ENCODE assay signal across 10 cellular contexts in the genomic region with DNA sequence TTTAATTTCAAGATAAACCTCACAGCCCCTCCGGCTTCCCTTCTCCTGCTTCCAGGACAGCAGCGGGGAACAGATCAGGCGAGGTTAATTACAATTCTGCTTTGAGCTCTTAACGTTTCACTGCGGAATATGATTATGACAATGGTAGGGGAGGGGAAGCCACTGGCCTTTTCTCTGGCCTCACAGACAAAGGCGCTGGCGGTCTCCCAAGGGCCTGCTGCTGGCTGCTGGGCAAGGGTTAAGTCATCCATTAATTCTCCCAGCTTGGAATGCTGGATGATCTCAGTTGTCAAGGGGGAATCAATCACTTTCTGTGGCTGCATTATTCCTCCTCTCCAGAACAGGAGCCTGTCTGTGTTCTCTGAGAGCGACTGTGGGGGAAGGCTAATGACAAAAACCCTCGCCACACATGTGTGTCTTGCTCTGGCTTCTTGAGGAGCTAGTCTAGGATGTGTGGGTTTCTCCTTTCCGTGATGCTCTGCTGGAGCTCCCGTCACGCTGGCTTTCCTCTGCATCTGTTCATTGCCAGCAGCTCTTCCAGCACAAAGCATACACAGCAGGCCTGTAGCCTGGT.
DNase-seq lines count a peak whose midpoint lies in the region; ATAC-seq and TF ChIP-seq lines count a peak whose summit lies in the region.
"Had no signal": no experiment of that assay in that cellular context is flagged by ENCODE, and none has a peak within 500 bp of the region (broad histone marks: within the 10 kb centered on the region; RNA-seq: fewer than 3 reads in every experiment).

No MANE protein-coding gene starts in this region.

- intact Hi-C loops in activated CD4-positive, alpha-beta memory T cell treated with anti-CD3 and anti-CD28 coated beads for 36 hours (cut with micrococcal nuclease): no loop called here

- no peaks in the 10 kb centered on the region for H3K36me3 Mint-ChIP-seq in activated CD4-positive, alpha-beta memory T cell treated with anti-CD3 and anti-CD28 coated beads for 36 hours

- no peak overlapping the region for H3K9ac ChIP-seq in fibroblast of lung (ENCODE audit: insufficient read depth, low read length)
- H3K9ac ChIP-seq: KMS-11 had no signal

- TF ChIP-seq POLR2A in Peyer's patch (IDR thresholded peaks at IDR 0.05): no peak

- H3K27me3 ChIP-seq in fibroblast of lung (ENCODE audit: control insufficient read depth, insufficient read depth, low read length): no peaks in the 10 kb centered on the region
- no peaks in the 10 kb centered on the region for H3K27me3 ChIP-seq in Peyer's patch
- H3K27me3 ChIP-seq: breast epithelium had no signal

- peaks cover 23% of the 10 kb centered on the region for H3K4me1 Mint-ChIP-seq in activated CD4-positive, alpha-beta memory T cell treated with anti-CD3 and anti-CD28 coated beads for 36 hours (ENCODE audit: low read depth)

- H2AFZ ChIP-seq in fibroblast of lung (ENCODE audit: low read length): no peak overlapping the region

- H3K4me3 ChIP-seq in fibroblast of lung (replicated peaks in 1 of 4; ENCODE audit: control extremely low read depth in 1 of 4, insufficient read depth in 1 of 4, low read depth in 3 of 4, low read length in 4 of 4) (no peak overlapping the region), Peyer's patch (no peak overlapping the region)
- H3K4me3 ChIP-seq: breast epithelium had no signal

- no peaks in the 10 kb centered on the region for H4K20me1 ChIP-seq in fibroblast of lung (ENCODE audit: control insufficient read depth, extremely low read depth, insufficient read depth, low read length)

- no peaks in the 10 kb centered on the region for H3K9me3 Mint-ChIP-seq in activated CD4-positive, alpha-beta memory T cell treated with anti-CD3 and anti-CD28 coated beads for 36 hours

- no peak overlapping the region for H3K4me2 ChIP-seq in fibroblast of lung (ENCODE audit: extremely low read depth, insufficient read depth, low read length)
- H3K4me2 ChIP-seq: KMS-11 had no signal

- no peak overlapping the region for H3K27ac Mint-ChIP-seq in activated CD4-positive, alpha-beta memory T cell treated with anti-CD3 and anti-CD28 coated beads for 36 hours

- H3K4me1 ChIP-seq in fibroblast of lung (ENCODE audit: control insufficient read depth, extremely low read depth, insufficient read depth, low read length) (peaks cover 5% of the 10 kb centered on the region), Peyer's patch (no peaks in the 10 kb centered on the region)
- H3K4me1 ChIP-seq: breast epithelium had no signal

- H3K27me3 Mint-ChIP-seq in activated CD4-positive, alpha-beta memory T cell treated with anti-CD3 and anti-CD28 coated beads for 36 hours: no peaks in the 10 kb centered on the region

- no peaks in the 10 kb centered on the region for H3K36me3 ChIP-seq in fibroblast of lung (ENCODE audit: control insufficient read depth, insufficient read depth, low read length)
- no peaks in the 10 kb centered on the region for H3K36me3 ChIP-seq in Peyer's patch
- H3K36me3 ChIP-seq: breast epithelium had no signal

- no peak for ATAC-seq in GM18520 (IDR thresholded peaks at IDR 0.05; ENCODE audit: unreplicated experiment)

- POLR2A ChIA-PET in activated CD4-positive, alpha-beta memory T cell treated with anti-CD3 and anti-CD28 coated beads for 36 hours (lab: Charles Lee): no interaction called here

- no peaks in the 10 kb centered on the region for H3K9me3 ChIP-seq in fibroblast of lung (ENCODE audit: control insufficient read depth, insufficient read depth, low read depth, low read length)
- no peaks in the 10 kb centered on the region for H3K9me3 ChIP-seq in Peyer's patch
- H3K9me3 ChIP-seq: breast epithelium had no signal

- TF ChIP-seq CTCF in fibroblast of lung (conservative IDR thresholded peaks at IDR 0.05 in 1 of 2, IDR thresholded peaks at IDR 0.05 in 1 of 2; ENCODE audit: low read depth in 1 of 2, low read length in 2 of 2): no peak
- TF ChIP-seq CTCF in Peyer's patch (IDR thresholded peaks at IDR 0.05): no peak

- H3K4me3 Mint-ChIP-seq in activated CD4-positive, alpha-beta memory T cell treated with anti-CD3 and anti-CD28 coated beads for 36 hours: no peak overlapping the region

- H3K79me2 ChIP-seq in fibroblast of lung (ENCODE audit: control insufficient read depth, insufficient read depth, low read length): no peaks in the 10 kb centered on the region

- CTCF ChIA-PET in activated CD4-positive, alpha-beta memory T cell treated with anti-CD3 and anti-CD28 coated beads for 36 hours (lab: Charles Lee): no interaction called here

- DNase-seq in EL: peak; percentile 28
- peak; percentile 62 for DNase-seq in NCI-H446 treated with DMSO at 0.1 percent for 48 hours (lab: John Stamatoyannopoulos, UW)
- peak; percentile 68 to 96 for DNase-seq in fibroblast of lung (ENCODE audit: low read depth in 2 of 2)
- DNase-seq in pons (ENCODE audit: low spot score): peak; percentile 55
- no peak for DNase-seq in RKO (ENCODE audit: low spot score)
- no peak for DNase-seq in Peyer's patch
- no peak for DNase-seq in activated CD4-positive, alpha-beta memory T cell treated with anti-CD3 and anti-CD28 coated beads for 36 hours

- H3K27ac ChIP-seq in fibroblast of lung (ENCODE audit: insufficient read depth, low read length): no peak overlapping the region
- no peak overlapping the region for H3K27ac ChIP-seq in Peyer's patch
- H3K27ac ChIP-seq: breast epithelium, KMS-11 had no signal

Comparison
In these comparisons a context has a peak if more than half of its experiments do, and no peak if none do; other contexts are left out.
1. DNase-seq: peak in EL (single experiment), NCI-H446 treated with DMSO at 0.1 percent for 48 hours (single experiment), fibroblast of lung (2 of 2) and pons (single experiment); none in RKO (single experiment), Peyer's patch (0 of 3) and activated CD4-positive, alpha-beta memory T cell treated with anti-CD3 and anti-CD28 coated beads for 36 hours (single experiment).